15 cellular contexts compared by ENCODE assay signal in genomic region chr17:17342242-17342945, GRCh38.
"Had no signal": no experiment of that assay in that cellular context is flagged by ENCODE, and none has a peak within 500 bp of the region (broad histone marks: within the 10 kb centered on the region; RNA-seq: fewer than 3 reads in every experiment).

No MANE protein-coding gene starts in this region.

- H3K9me3 ChIP-seq: ascending aorta, gastrocnemius medialis, heart right ventricle, SJCRH30, tibial artery had no signal

- H3K27me3 ChIP-seq: ascending aorta, gastrocnemius medialis, heart right ventricle, SJCRH30, tibial artery had no signal

- H3K36me3 ChIP-seq: ascending aorta, gastrocnemius medialis, heart right ventricle, SJCRH30, tibial artery had no signal

- ATAC-seq: gastrocnemius medialis; naive thymus-derived CD4-positive, alpha-beta T cell had no signal

- H3K4me1 ChIP-seq: ascending aorta, heart right ventricle, tibial artery had no signal

- FAIRE-seq: colon, kidney had no signal

- H3K4me3 ChIP-seq: ascending aorta, gastrocnemius medialis, heart right ventricle, lung, SJCRH30, tibial artery had no signal

- DNase-seq: activated CD4-positive, alpha-beta T cell treated with anti-CD3 and anti-CD28 coated beads, Interleukin-2, amount 50 U/mL, for 1 hour; activated naive CD8-positive, alpha-beta T cell treated with anti-CD3 and anti-CD28 coated beads for 36 hours; activated T-cell treated with anti-CD3 and anti-CD28 coated beads, Interleukin-2, amount 50 U/mL, for 1 hour; effector CD8-positive, alpha-beta T cell; gastrocnemius medialis; heart right ventricle; kidney; naive thymus-derived CD4-positive, alpha-beta T cell; stimulated activated CD4-positive, alpha-beta T cell treated with anti-CD3 and anti-CD28 coated beads, Interleukin-15, amount 100 ng/mL, for 24 hours had no signal

- H3K27ac ChIP-seq: ascending aorta, epithelial cell of prostate, gastrocnemius medialis, heart right ventricle, SJCRH30, tibial artery had no signal
